In genomic region chr20:3470627-3471396, GRCh38 we compare ENCODE assay signal across 8 cellular contexts. TPM values are rescaled to one million over a fixed set of nuclear protein-coding genes. Genes with fewer than 3 reads are reported as not detected.
A peak's percentile ranks its signal among the peaks of the same experiment; 100 is the strongest.
DNase-seq lines count a peak whose midpoint lies in the region; ATAC-seq and TF ChIP-seq lines count a peak whose summit lies in the region.

ATRN (plus strand) TSS chr20:3471018; CDS start chr20:3471108, 90 bp downstream.

- H3K4me1 ChIP-seq in SJCRH30: peaks cover 5% of the 10 kb centered on the region; the same call in 1 of the 2 replicates
- H3K4me1 ChIP-seq in foreskin keratinocyte: peaks cover 10% of the 10 kb centered on the region
- H3K4me1 ChIP-seq in neuron (ENCODE audit: insufficient read depth, low read length): peaks cover 21% of the 10 kb centered on the region
- H3K4me1 ChIP-seq in stomach smooth muscle (ENCODE audit: control insufficient read depth, insufficient read depth, low read length): peaks cover 30% of the 10 kb centered on the region

- H3K27ac ChIP-seq in SJCRH30: peak within 1 kb of the TSS; percentile 58
- peak within 1 kb of the TSS; percentile 63 for H3K27ac ChIP-seq in foreskin keratinocyte
- H3K27ac ChIP-seq in stomach smooth muscle (ENCODE audit: low read length): peak within 1 kb of the TSS; percentile 76

- peak; percentile 83 for ATAC-seq in foreskin keratinocyte

- peak; percentile 6 for TF ChIP-seq CTCF in foreskin keratinocyte (conservative IDR thresholded peaks at IDR 0.05)

- H3K4me3 ChIP-seq in SJCRH30: peak within 1 kb of the TSS; percentile 83
- H3K4me3 ChIP-seq in neuron (ENCODE audit: low read length): peak within 1 kb of the TSS; percentile 69
- peak within 1 kb of the TSS; percentile 79 to 92 for H3K4me3 ChIP-seq in stomach smooth muscle (ENCODE audit: low read length in 2 of 2)

- H3K9me3 ChIP-seq in SJCRH30 (replicated peaks) (no peaks in the 10 kb centered on the region), neuron (ENCODE audit: low read length) (no peaks in the 10 kb centered on the region), stomach smooth muscle (ENCODE audit: control insufficient read depth in 2 of 2, low read length in 2 of 2) (no peaks in the 10 kb centered on the region)

- peak; percentile 92 for DNase-seq in ELR (ENCODE audit: low read depth)
- peak; percentile 82 for DNase-seq in GOT3 (lab: John Stamatoyannopoulos, UW)
- DNase-seq in LoVo (ENCODE audit: low spot score): peak; percentile 89
- peak; percentile 93 to 94 for DNase-seq in SJCRH30
- peak; percentile 55 to 81 (median 72) for DNase-seq in activated naive CD4-positive, alpha-beta T cell (lab: John Stamatoyannopoulos, UW)
- DNase-seq in foreskin keratinocyte: peak; percentile 53 to 67

- no peaks in the 10 kb centered on the region for H3K36me3 ChIP-seq in SJCRH30
- H3K36me3 ChIP-seq in neuron (ENCODE audit: insufficient read depth, low read length): no peaks in the 10 kb centered on the region
- H3K36me3 ChIP-seq in stomach smooth muscle (ENCODE audit: control insufficient read depth in 2 of 2, insufficient read depth in 2 of 2, low read length in 2 of 2): no peaks in the 10 kb centered on the region

- H2AFZ ChIP-seq in neuron (ENCODE audit: low read depth, low read length): peak within 1 kb of the TSS; percentile 59

- H3K9ac ChIP-seq in stomach smooth muscle (ENCODE audit: low read length in 2 of 2): peak within 1 kb of the TSS; percentile 87 to 90

- H3K27me3 ChIP-seq in SJCRH30: no peaks in the 10 kb centered on the region
- H3K27me3 ChIP-seq in foreskin keratinocyte: peaks cover 8% of the 10 kb centered on the region
- H3K27me3 ChIP-seq in neuron (ENCODE audit: insufficient read depth, low read length): no peaks in the 10 kb centered on the region
- no peaks in the 10 kb centered on the region for H3K27me3 ChIP-seq in stomach smooth muscle (ENCODE audit: control insufficient read depth in 1 of 2, insufficient read depth in 2 of 2, low read length in 2 of 2)

RNA-seq across cellular contexts. Expression of gene ATRN, which starts in this region (rescaled TPM):
- 27.0 and 27.9 TPM in 2 replicates for total RNA-seq in SJCRH30 (2014; rRNA removed; shearing (Covaris generic))
- 24.4 and 28.0 TPM in 2 replicates for total RNA-seq in foreskin keratinocyte
- 8.1 and 8.4 TPM in 2 replicates for polyA plus RNA-seq in foreskin keratinocyte

Comparison
In these comparisons a context has a peak if more than half of its experiments do, and no peak if none do; other contexts are left out.
1. Peak in every context shown above with its lines: DNase-seq, ATAC-seq, H3K4me3 ChIP-seq and H3K27ac ChIP-seq.